ENCODE assay signal across 8 cellular contexts in genomic region chr1:19448491-19449439, GRCh38. TPM values are rescaled to one million over a fixed set of nuclear protein-coding genes. Genes with fewer than 3 reads are reported as not detected.
DNase-seq lines count a peak whose midpoint lies in the region; ATAC-seq and TF ChIP-seq lines count a peak whose summit lies in the region.

No MANE protein-coding gene starts in this region.

- TF ChIP-seq POLR2A in breast epithelium (IDR thresholded peaks at IDR 0.05), result no peak

- TF ChIP-seq CTCF in breast epithelium (IDR thresholded peaks at IDR 0.05), result no peak

- H3K27me3 ChIP-seq in BLaER1 (no peaks in the 10 kb centered on the region), MG63 (no peaks in the 10 kb centered on the region), breast epithelium (no peaks in the 10 kb centered on the region), subcutaneous abdominal adipose tissue (ENCODE audit: control insufficient read depth in 5 of 5, insufficient read depth in 4 of 5, low read length in 5 of 5) (no peaks in the 10 kb centered on the region)

- peak overlapping the region; percentile 62 for H3K4me2 ChIP-seq in BLaER1

- H4K20me1 ChIP-seq in BLaER1, result peaks cover 100% of the 10 kb centered on the region

- H3K9ac ChIP-seq in BLaER1, result peak overlapping the region; percentile 42; the same call in 1 of the 2 replicates
- peak overlapping the region in 2 of 5 donors; percentile 9 to 35 for H3K9ac ChIP-seq in subcutaneous abdominal adipose tissue (ENCODE audit: low read length in 5 of 5)

- peaks cover 12% of the 10 kb centered on the region; the same call in 1 of the 2 replicates for H3K36me3 ChIP-seq in BLaER1
- peaks cover 13% of the 10 kb centered on the region for H3K36me3 ChIP-seq in MG63
- no peaks in the 10 kb centered on the region for H3K36me3 ChIP-seq in breast epithelium
- peaks cover 0 to 4% (median 0%) of the 10 kb centered on the region in 5 donors for H3K36me3 ChIP-seq in subcutaneous abdominal adipose tissue (ENCODE audit: control insufficient read depth in 5 of 5, insufficient read depth in 5 of 5, low read length in 5 of 5)

- H3K9me3 ChIP-seq in BLaER1 (no peaks in the 10 kb centered on the region), MG63 (no peaks in the 10 kb centered on the region), breast epithelium (no peaks in the 10 kb centered on the region), subcutaneous abdominal adipose tissue (ENCODE audit: control insufficient read depth in 5 of 5, low read length in 5 of 5) (no peaks in the 10 kb centered on the region)

- H3K4me1 ChIP-seq in BLaER1 (peaks cover 88% of the 10 kb centered on the region), breast epithelium (peaks cover 25 to 36% of the 10 kb centered on the region in 2 donors), subcutaneous abdominal adipose tissue (ENCODE audit: control insufficient read depth in 5 of 5, insufficient read depth in 5 of 5, low read length in 5 of 5) (peaks cover 13 to 78% (median 68%) of the 10 kb centered on the region in 5 donors)

- ATAC-seq in left colon (no peak), HG03565 (IDR thresholded peaks at IDR 0.05; ENCODE audit: unreplicated experiment) (no peak)

- H3K27ac ChIP-seq in BLaER1 (peak overlapping the region; percentile 23; the same call in 1 of the 2 replicates), breast epithelium (peak overlapping the region; percentile 75 to 92), subcutaneous abdominal adipose tissue (ENCODE audit: low read depth, low read length) (peak overlapping the region; percentile 74)

- intact Hi-C loops in breast epithelium (cut with DNase I; ENCODE audit: low total_unique reads), result no loop called here
- intact Hi-C loops in left colon (cut with DNase I, micrococcal nuclease), result no loop called here

- DNase-seq in MG63 (peak; percentile 61), breast epithelium (ENCODE audit: low spot score in 2 of 2) (no peak), left colon (peak; percentile 45 to 69), OCI-M1 (lab: John Stamatoyannopoulos, UW) (no peak), NCI-H82 treated with DMSO at 0.1 percent for 48 hours (lab: John Stamatoyannopoulos, UW; ENCODE audit: unreplicated experiment) (no peak)

- H3K4me3 ChIP-seq in BLaER1 (no peak overlapping the region), MG63 (no peak overlapping the region), breast epithelium (no peak overlapping the region), subcutaneous abdominal adipose tissue (ENCODE audit: low read depth in 1 of 5, low read length in 5 of 5) (peak overlapping the region in 2 of 5 donors; percentile 7 to 11)

RNA-seq across cellular contexts. Expression of gene CAPZB, which starts 36.6 kb away (rescaled TPM):
- 316 and 357 TPM in 2 replicates for total RNA-seq in MG63 (2014; rRNA removed; shearing (Covaris generic); ENCODE audit: low replicate concordance)
- total RNA-seq in breast epithelium (100 to 1,000 TPM; 112 to 114 (median 113) TPM), left colon (100 to 1,000 TPM; 340 to 367 TPM)

Comparison
In these comparisons a context has a peak if more than half of its experiments do, and no peak if none do; other contexts are left out.
1. H3K27ac ChIP-seq: peak in every context shown above with its lines; median percentile 84 in breast epithelium; 74 in subcutaneous abdominal adipose tissue; 23 in BLaER1.
2. DNase-seq: peak in MG63 (single experiment) and left colon (2 of 2); none in breast epithelium (0 of 2), OCI-M1 (single experiment) and NCI-H82 treated with DMSO at 0.1 percent for 48 hours (single experiment).